ENCODE assay signal across 9 cellular contexts in genomic region chr2:101038455-101039255, GRCh38. TPM values are rescaled to one million over a fixed set of nuclear protein-coding genes. Genes with fewer than 3 reads are reported as not detected.
DNase-seq lines count a peak whose midpoint lies in the region; ATAC-seq and TF ChIP-seq lines count a peak whose summit lies in the region.
"Had no signal": no experiment of that assay in that cellular context is flagged by ENCODE, and none has a peak within 500 bp of the region (broad histone marks: within the 10 kb centered on the region; RNA-seq: fewer than 3 reads in every experiment).

No MANE protein-coding gene starts in this region.

- no peak overlapping the region for H3K9ac ChIP-seq in neural progenitor cell

- H3K4me3 ChIP-seq in MG63 (no peak overlapping the region), body of pancreas (no peak overlapping the region), neural progenitor cell (no peak overlapping the region), lower leg skin (ENCODE audit: low read depth, poor library complexity, severe bottlenecking) (no peak overlapping the region)

- no peaks in the 10 kb centered on the region for H3K9me3 Mint-ChIP-seq in neural progenitor cell
- H3K9me3 Mint-ChIP-seq: naive B cell had no signal

- H3K4me3 Mint-ChIP-seq in neural progenitor cell = no peak overlapping the region

- H3F3A ChIP-seq in neural progenitor cell (ENCODE audit: low read depth) = no peaks in the 10 kb centered on the region

- H3K9me3 ChIP-seq in MG63 (no peaks in the 10 kb centered on the region), body of pancreas (no peaks in the 10 kb centered on the region), neural progenitor cell (ENCODE audit: low read depth) (no peaks in the 10 kb centered on the region)

- H3K36me3 ChIP-seq in MG63 (peaks cover 41% of the 10 kb centered on the region), body of pancreas (replicated peaks in 1 of 2; ENCODE audit: insufficient read depth in 1 of 2, low read depth in 2 of 2) (peaks cover 0 to 26% of the 10 kb centered on the region in 2 donors), neural progenitor cell (no peaks in the 10 kb centered on the region)

- no peak overlapping the region for H2AFZ ChIP-seq in neural progenitor cell (replicated peaks)

- H3K4me2 ChIP-seq in neural progenitor cell = no peak overlapping the region

- peaks cover 2% of the 10 kb centered on the region for H3K36me3 Mint-ChIP-seq in neural progenitor cell
- H3K36me3 Mint-ChIP-seq: naive B cell had no signal

- ATAC-seq in body of pancreas = no peak
- no peak for ATAC-seq in activated CD4-positive, CD25-positive, alpha-beta regulatory T cell treated with anti-CD3 and anti-CD28 coated beads, Interleukin-2, amount 50 U/mL, for 24 hours

- no peaks in the 10 kb centered on the region for H3K4me1 ChIP-seq in body of pancreas
- H3K4me1 ChIP-seq in neural progenitor cell = no peaks in the 10 kb centered on the region

- H3K27ac Mint-ChIP-seq in neural progenitor cell = no peak overlapping the region

- DNase-seq in DMS153 treated with DMSO at 0.1 percent for 48 hours (lab: John Stamatoyannopoulos, UW; ENCODE audit: unreplicated experiment) = peak; percentile 3
- DNase-seq in DMS153 (lab: John Stamatoyannopoulos, UW) = no peak
- DNase-seq in MG63 = peak; percentile 21
- DNase-seq in body of pancreas = peak in 2 of 4 donors; percentile 18 to 30
- DNase-seq in neural progenitor cell (ENCODE audit: low spot score) = no peak
- no peak for DNase-seq in lower leg skin (ENCODE audit: low spot score in 2 of 2)
- DNase-seq in NCI-H1092 treated with DMSO at 0.1 percent for 48 hours (lab: John Stamatoyannopoulos, UW) = no peak
- DNase-seq: naive B cell had no signal

- no peak overlapping the region for H3K27ac ChIP-seq in body of pancreas
- no peak overlapping the region for H3K27ac ChIP-seq in neural progenitor cell

- no peaks in the 10 kb centered on the region for H3K79me2 ChIP-seq in neural progenitor cell (ENCODE audit: low read depth)

- TF ChIP-seq POLR2A in body of pancreas (IDR thresholded peaks at IDR 0.05) (no peak), lower leg skin (IDR thresholded peaks at IDR 0.05) (no peak)

- TF ChIP-seq CTCF in body of pancreas (IDR thresholded peaks at IDR 0.05) = peak in 5 of 7 experiments; percentile 23 to 59 (median 51)
- TF ChIP-seq CTCF in neural progenitor cell (IDR thresholded peaks at IDR 0.05) = peak; percentile 34
- no peak for TF ChIP-seq CTCF in lower leg skin (IDR thresholded peaks at IDR 0.05)

- 80 to 88% methylated on average over 19 to 21 of the region's 21 CpGs for WGBS in body of pancreas, 2 donors
- 89 to 94% methylated on average over 21 of the region's 21 CpGs for WGBS in lower leg skin, 2 donors

- no peaks in the 10 kb centered on the region for H4K20me1 ChIP-seq in neural progenitor cell (ENCODE audit: low read depth)

- intact Hi-C loops in body of pancreas (cut with DNase I) (loop anchor here (10.0 kb wide), 2 partner anchors 116 to 166 kb away; partner anchors contain the start of gene TBC1D8), lower leg skin (cut with DNase I; ENCODE audit: low total_unique reads) (loop anchor here (5.0 kb wide), 1 partner anchor 114 kb away; the partner anchor contains the start of gene TBC1D8)

- H3K4me1 Mint-ChIP-seq in neural progenitor cell = no peaks in the 10 kb centered on the region
- H3K4me1 Mint-ChIP-seq: naive B cell had no signal

- H3K27me3 Mint-ChIP-seq in neural progenitor cell (ENCODE audit: insufficient read depth, low read depth) = peaks cover 6% of the 10 kb centered on the region

- H3K27me3 ChIP-seq in MG63 (no peaks in the 10 kb centered on the region), body of pancreas (no peaks in the 10 kb centered on the region), neural progenitor cell (no peaks in the 10 kb centered on the region)

RNA-seq across cellular contexts. Expression of gene RPL31, which starts 36.6 kb away (rescaled TPM):
- 544 and 1,616 TPM in 2 replicates for total RNA-seq in MG63 (2014; rRNA removed; shearing (Covaris generic); ENCODE audit: low replicate concordance)
- 100 to 1,000 TPM; 316 to 425 TPM for total RNA-seq in body of pancreas
- 2,151 and 2,596 TPM in 2 replicates for total RNA-seq in neural progenitor cell (ENCODE audit: low replicate concordance)
- total RNA-seq in lower leg skin = 1,000 to 10,000 TPM; 1,244 to 1,827 (median 1,503) TPM

Comparison
In these comparisons a context has a peak if more than half of its experiments do, and no peak if none do; other contexts are left out.
1. DNase-seq: peak in DMS153 treated with DMSO at 0.1 percent for 48 hours (single experiment) and MG63 (single experiment); none in DMS153 (single experiment), neural progenitor cell (single experiment), lower leg skin (0 of 2) and NCI-H1092 treated with DMSO at 0.1 percent for 48 hours (single experiment).
2. CTCF ChIP-seq: peak in body of pancreas (5 of 7) and neural progenitor cell (single experiment); none in lower leg skin (0 of 3).